Comparison of ENCODE assay signal across 18 cellular contexts in the genomic region with DNA sequence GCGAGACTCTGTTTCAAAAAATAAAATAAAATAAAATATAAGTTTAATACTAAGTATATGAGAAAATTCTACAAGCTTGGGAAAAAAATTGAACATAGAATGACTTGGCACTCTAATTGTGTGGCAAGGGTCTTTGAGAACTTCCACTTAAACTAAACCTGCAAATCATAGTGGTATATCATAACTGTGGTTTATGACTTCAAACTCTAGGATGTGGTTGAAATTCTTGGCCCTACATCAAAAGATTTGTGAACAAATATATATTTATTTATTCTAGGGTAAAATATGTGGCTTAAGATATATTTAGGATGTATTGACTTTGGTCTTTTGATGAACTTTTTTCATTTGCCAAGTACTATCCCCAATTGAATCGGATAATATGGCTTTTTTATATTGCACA.
DNase-seq lines count a peak whose midpoint lies in the region; ATAC-seq and TF ChIP-seq lines count a peak whose summit lies in the region.
"Had no signal": no experiment of that assay in that cellular context is flagged by ENCODE, and none has a peak within 500 bp of the region (broad histone marks: within the 10 kb centered on the region; RNA-seq: fewer than 3 reads in every experiment).

No MANE protein-coding gene starts in this region.

- no peak for ATAC-seq in HG03432 (IDR thresholded peaks at IDR 0.05; ENCODE audit: unreplicated experiment)
- ATAC-seq: SK-N-SH treated with all-trans-retinoic acid at 6 μM for 48 hours had no signal

- TF ChIP-seq CTCF in astrocyte of the cerebellum (IDR thresholded peaks at IDR 0.05; ENCODE audit: low read depth, low read length, missing control alignments), result no peak

- in situ Hi-C loops in astrocyte of the cerebellum (cut with HindIII; ENCODE audit: low sequenced_read_pairs), result no loop called here

- H3K4me3 ChIP-seq in astrocyte of the cerebellum (ENCODE audit: low read depth, low read length), result no peak overlapping the region

- DNase-seq in EL, result peak; percentile 27
- DNase-seq in NCI-H226, result peak; percentile 45
- DNase-seq in astrocyte of the cerebellum (ENCODE audit: low read depth), result peak; percentile 29
- DNase-seq in non-pigmented ciliary epithelial cell (ENCODE audit: low read depth), result peak; percentile 20
- DNase-seq in kidney tubule cell (ENCODE audit: low spot score), result no peak
- DNase-seq in effector CD8-positive, alpha-beta T cell (lab: John Stamatoyannopoulos, UW), result no peak
- DNase-seq: Calu3; CD4-positive, alpha-beta memory T cell; HFFc6; Karpas-422; NCI-H1092 treated with DMSO at 0.1 percent for 48 hours; NCI-H2081 treated with DMSO at 0.1 percent for 48 hours; NCI-H510A treated with DMSO at 0.1 percent for 48 hours; NCI-H774; RPMI8226; SHP77 treated with DMSO at 0.1 percent for 48 hours had no signal

Comparison
In these comparisons a context has a peak if more than half of its experiments do, and no peak if none do; other contexts are left out.
1. DNase-seq: peak in EL (single experiment), NCI-H226 (single experiment), astrocyte of the cerebellum (single experiment) and non-pigmented ciliary epithelial cell (single experiment); none in kidney tubule cell (single experiment) and effector CD8-positive, alpha-beta T cell (single experiment).